Comparison of ENCODE assay signal across 8 cellular contexts in genomic region chr13:31431722-31432137, GRCh38.
DNase-seq lines count a peak whose midpoint lies in the region; ATAC-seq lines count a peak whose summit lies in the region.

No MANE protein-coding gene starts in this region.

- no peaks in the 10 kb centered on the region for H3K4me1 ChIP-seq in right cardiac atrium (ENCODE audit: control insufficient read depth, insufficient read depth, low read length)

- ATAC-seq in HG03159 (IDR thresholded peaks at IDR 0.05; ENCODE audit: unreplicated experiment) (peak; percentile 87), right cardiac atrium (peak; percentile 57 to 78)

- DNase-seq in NCI-H345 (lab: John Stamatoyannopoulos, UW) (peak; percentile 2), NCI-H345 treated with DMSO at 0.1 percent for 48 hours (lab: John Stamatoyannopoulos, UW; ENCODE audit: unreplicated experiment) (no peak), RKO (ENCODE audit: low spot score) (peak; percentile 43), right cardiac atrium (peak; percentile 53 to 83 (median 65)), DMS153 (lab: John Stamatoyannopoulos, UW) (no peak)
- DNase-seq in activated naive CD4-positive, alpha-beta T cell treated with anti-CD3 and anti-CD28 coated beads, Interleukin-2, amount 50 U/mL, for 16 hours: peak; percentile 32
- DNase-seq in stimulated activated CD4-positive, alpha-beta T cell treated with anti-CD3 and anti-CD28 coated beads, Interleukin-12 subunit alpha, Interleukin-12 subunit beta, amount 100 ng/mL, for 48 hours (ENCODE audit: low read depth in 2 of 3, low spot score in 1 of 3): peak; percentile 24 to 60 (median 36)

- no peak overlapping the region for H3K4me3 ChIP-seq in right cardiac atrium (ENCODE audit: low read length)

- H3K27me3 ChIP-seq in right cardiac atrium (ENCODE audit: control insufficient read depth, insufficient read depth): no peaks in the 10 kb centered on the region

- no peaks in the 10 kb centered on the region for H3K9me3 ChIP-seq in right cardiac atrium (ENCODE audit: control insufficient read depth, low read length)

- WGBS in right cardiac atrium: 21% methylated on average over 4 of the region's 4 CpGs

- intact Hi-C loops in right cardiac atrium (cut with DNase I): loop anchor here (2.0 to 10.0 kb wide), 4 partner anchors 309 to 363 kb away; no protein-coding TSS in a partner anchor

- H3K27ac ChIP-seq in right cardiac atrium (ENCODE audit: low read length): no peak overlapping the region

Comparison
In these comparisons a context has a peak if more than half of its experiments do, and no peak if none do; other contexts are left out.
1. DNase-seq: peak in NCI-H345 (single experiment), RKO (single experiment), activated naive CD4-positive, alpha-beta T cell treated with anti-CD3 and anti-CD28 coated beads, Interleukin-2, amount 50 U/mL, for 16 hours (single experiment), right cardiac atrium (3 of 3) and stimulated activated CD4-positive, alpha-beta T cell treated with anti-CD3 and anti-CD28 coated beads, Interleukin-12 subunit alpha, Interleukin-12 subunit beta, amount 100 ng/mL, for 48 hours (3 of 3); none in NCI-H345 treated with DMSO at 0.1 percent for 48 hours (single experiment) and DMS153 (single experiment).